Comparison of ENCODE assay signal across 21 cellular contexts in the genomic region with DNA sequence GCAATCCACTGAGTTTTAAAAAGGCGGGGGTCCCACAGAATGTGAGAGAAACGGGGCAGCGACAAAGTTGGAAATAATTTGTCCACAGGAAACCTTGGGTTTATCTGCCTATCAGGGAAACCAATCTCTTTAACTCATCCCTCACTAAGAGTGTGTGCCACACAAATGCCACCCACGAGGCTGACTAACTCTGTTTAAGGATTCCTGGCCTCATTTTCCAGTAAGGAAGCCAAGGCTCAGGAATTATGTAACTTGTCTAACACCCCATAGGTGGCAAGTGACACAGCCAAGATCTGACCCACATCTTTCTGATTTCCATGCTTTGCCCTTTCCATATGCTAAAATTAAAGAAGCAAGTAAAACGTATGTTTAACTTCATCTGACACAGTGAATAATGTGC.
DNase-seq lines count a peak whose midpoint lies in the region; ATAC-seq and TF ChIP-seq lines count a peak whose summit lies in the region.
"Had no signal": no experiment of that assay in that cellular context is flagged by ENCODE, and none has a peak within 500 bp of the region (broad histone marks: within the 10 kb centered on the region; RNA-seq: fewer than 3 reads in every experiment).

No MANE protein-coding gene starts in this region.

- no peaks in the 10 kb centered on the region for H3K4me1 ChIP-seq in right atrium auricular region
- H3K4me1 ChIP-seq: BE2C had no signal

- H3K27ac ChIP-seq in right atrium auricular region = no peak overlapping the region
- peak overlapping the region in 3 of 59 donors; percentile 6 to 56 (median 7) for H3K27ac ChIP-seq in dorsolateral prefrontal cortex

- ATAC-seq in Right ventricle myocardium superior (ENCODE audit: poor library complexity) (peak; percentile 89), GM19452 (IDR thresholded peaks at IDR 0.05; ENCODE audit: unreplicated experiment) (no peak), GM19463 (IDR thresholded peaks at IDR 0.05; ENCODE audit: unreplicated experiment) (no peak), HG02798 (IDR thresholded peaks at IDR 0.05; ENCODE audit: poor library complexity, unreplicated experiment) (no peak)
- ATAC-seq: GM12878, HCT116 had no signal

- H3K9me3 ChIP-seq in right atrium auricular region = no peaks in the 10 kb centered on the region
- H3K9me3 ChIP-seq: BE2C had no signal

- intact Hi-C loops in Right ventricle myocardium superior (cut with DNase I) = no loop called here
- intact Hi-C loops in dorsolateral prefrontal cortex (cut with DNase I) = no loop called here

- TF ChIP-seq CTCF in right atrium auricular region (IDR thresholded peaks at IDR 0.05) = no peak
- TF ChIP-seq CTCF in dorsolateral prefrontal cortex (IDR thresholded peaks at IDR 0.05 in 54 of 56, conservative IDR thresholded peaks at IDR 0.05 in 2 of 56; ENCODE audit: low read depth in 1 of 56, partially characterized antibody in 56 of 56) = no peak

- no peaks in the 10 kb centered on the region for H3K27me3 ChIP-seq in right atrium auricular region
- H3K27me3 ChIP-seq in dorsolateral prefrontal cortex = no peaks in the 10 kb centered on the region
- H3K27me3 ChIP-seq: BE2C had no signal

- DNase-seq in Right ventricle myocardium superior (no peak), right atrium auricular region (ENCODE audit: low spot score) (no peak), dorsolateral prefrontal cortex (peak in 6 of 10 donors; percentile 7 to 67 (median 46)), middle frontal gyrus (ENCODE audit: extremely low spot score, low spot score) (peak; percentile 56), NCI-H2081 (lab: John Stamatoyannopoulos, UW) (no peak)
- DNase-seq: 8988T; BE2C; CD4-positive, CD25-positive, alpha-beta regulatory T cell; DMS153; GOT3; KBM-7; NCI-H1105 treated with DMSO at 0.1 percent for 48 hours; NCI-H1694; NCI-H510A; NCI-H774; OCI-M1 had no signal

- no peaks in the 10 kb centered on the region for H3K36me3 ChIP-seq in right atrium auricular region
- H3K36me3 ChIP-seq: BE2C had no signal

- H3K4me3 ChIP-seq in right atrium auricular region (no peak overlapping the region), dorsolateral prefrontal cortex (no peak overlapping the region)
- H3K4me3 ChIP-seq: GM12878 had no signal

Comparison
In these comparisons a context has a peak if more than half of its experiments do, and no peak if none do; other contexts are left out.
1. DNase-seq: peak in dorsolateral prefrontal cortex (6 of 10) and middle frontal gyrus (single experiment); none in Right ventricle myocardium superior (single experiment), right atrium auricular region (single experiment) and NCI-H2081 (0 of 2).